In the genomic region with DNA sequence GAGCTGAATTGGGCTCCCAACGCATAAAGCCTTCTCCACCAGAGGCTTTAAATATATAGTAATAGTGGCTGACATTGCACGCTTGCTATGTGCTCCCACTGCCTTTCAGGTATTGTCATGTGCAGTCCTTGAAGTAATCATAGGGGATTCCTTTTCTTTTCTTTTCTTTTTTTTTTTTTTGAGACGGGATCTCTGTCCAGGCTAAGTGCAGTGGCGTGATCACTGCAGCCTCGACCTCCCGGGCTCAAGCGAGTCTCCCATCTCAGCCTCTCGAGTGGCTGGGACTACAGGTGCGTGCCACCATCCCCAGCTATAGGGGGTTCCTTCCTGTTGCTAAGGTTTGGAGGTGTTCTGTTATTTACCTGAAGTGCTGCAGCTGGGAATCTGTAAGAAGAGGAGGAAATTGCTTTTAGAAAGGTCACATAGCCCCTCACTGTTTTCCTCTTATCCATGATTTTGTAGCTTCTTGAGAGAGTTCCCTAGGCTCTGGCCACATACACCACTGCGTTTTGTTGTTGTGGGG, we compare ENCODE assay signal across 1 cellular context.
TF ChIP-seq lines count a peak whose summit lies in the region.

No MANE protein-coding gene starts in this region.

TF ChIP-seq in liver, 16 proteins besides CTCF, POLR2A, EP300 and RAD21 (continued from another document):
- TF ChIP-seq, protein P1, sequence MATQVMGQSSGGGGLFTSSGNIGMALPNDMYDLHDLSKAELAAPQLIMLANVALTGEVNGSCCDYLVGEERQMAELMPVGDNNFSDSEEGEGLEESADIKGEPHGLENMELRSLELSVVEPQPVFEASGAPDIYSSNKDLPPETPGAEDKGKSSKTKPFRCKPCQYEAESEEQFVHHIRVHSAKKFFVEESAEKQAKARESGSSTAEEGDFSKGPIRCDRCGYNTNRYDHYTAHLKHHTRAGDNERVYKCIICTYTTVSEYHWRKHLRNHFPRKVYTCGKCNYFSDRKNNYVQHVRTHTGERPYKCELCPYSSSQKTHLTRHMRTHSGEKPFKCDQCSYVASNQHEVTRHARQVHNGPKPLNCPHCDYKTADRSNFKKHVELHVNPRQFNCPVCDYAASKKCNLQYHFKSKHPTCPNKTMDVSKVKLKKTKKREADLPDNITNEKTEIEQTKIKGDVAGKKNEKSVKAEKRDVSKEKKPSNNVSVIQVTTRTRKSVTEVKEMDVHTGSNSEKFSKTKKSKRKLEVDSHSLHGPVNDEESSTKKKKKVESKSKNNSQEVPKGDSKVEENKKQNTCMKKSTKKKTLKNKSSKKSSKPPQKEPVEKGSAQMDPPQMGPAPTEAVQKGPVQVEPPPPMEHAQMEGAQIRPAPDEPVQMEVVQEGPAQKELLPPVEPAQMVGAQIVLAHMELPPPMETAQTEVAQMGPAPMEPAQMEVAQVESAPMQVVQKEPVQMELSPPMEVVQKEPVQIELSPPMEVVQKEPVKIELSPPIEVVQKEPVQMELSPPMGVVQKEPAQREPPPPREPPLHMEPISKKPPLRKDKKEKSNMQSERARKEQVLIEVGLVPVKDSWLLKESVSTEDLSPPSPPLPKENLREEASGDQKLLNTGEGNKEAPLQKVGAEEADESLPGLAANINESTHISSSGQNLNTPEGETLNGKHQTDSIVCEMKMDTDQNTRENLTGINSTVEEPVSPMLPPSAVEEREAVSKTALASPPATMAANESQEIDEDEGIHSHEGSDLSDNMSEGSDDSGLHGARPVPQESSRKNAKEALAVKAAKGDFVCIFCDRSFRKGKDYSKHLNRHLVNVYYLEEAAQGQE (IDR thresholded peaks at IDR 0.05), result no peak
- TF ChIP-seq, protein P2, sequence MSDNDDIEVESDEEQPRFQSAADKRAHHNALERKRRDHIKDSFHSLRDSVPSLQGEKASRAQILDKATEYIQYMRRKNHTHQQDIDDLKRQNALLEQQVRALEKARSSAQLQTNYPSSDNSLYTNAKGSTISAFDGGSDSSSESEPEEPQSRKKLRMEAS (IDR thresholded peaks at IDR 0.05), result no peak
- TF ChIP-seq, protein P3, sequence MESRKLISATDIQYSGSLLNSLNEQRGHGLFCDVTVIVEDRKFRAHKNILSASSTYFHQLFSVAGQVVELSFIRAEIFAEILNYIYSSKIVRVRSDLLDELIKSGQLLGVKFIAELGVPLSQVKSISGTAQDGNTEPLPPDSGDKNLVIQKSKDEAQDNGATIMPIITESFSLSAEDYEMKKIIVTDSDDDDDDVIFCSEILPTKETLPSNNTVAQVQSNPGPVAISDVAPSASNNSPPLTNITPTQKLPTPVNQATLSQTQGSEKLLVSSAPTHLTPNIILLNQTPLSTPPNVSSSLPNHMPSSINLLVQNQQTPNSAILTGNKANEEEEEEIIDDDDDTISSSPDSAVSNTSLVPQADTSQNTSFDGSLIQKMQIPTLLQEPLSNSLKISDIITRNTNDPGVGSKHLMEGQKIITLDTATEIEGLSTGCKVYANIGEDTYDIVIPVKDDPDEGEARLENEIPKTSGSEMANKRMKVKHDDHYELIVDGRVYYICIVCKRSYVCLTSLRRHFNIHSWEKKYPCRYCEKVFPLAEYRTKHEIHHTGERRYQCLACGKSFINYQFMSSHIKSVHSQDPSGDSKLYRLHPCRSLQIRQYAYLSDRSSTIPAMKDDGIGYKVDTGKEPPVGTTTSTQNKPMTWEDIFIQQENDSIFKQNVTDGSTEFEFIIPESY (IDR thresholded peaks at IDR 0.05), result no peak
- TF ChIP-seq NR2F2 (IDR thresholded peaks at IDR 0.05), result no peak
